15 cellular contexts compared by ENCODE assay signal in genomic region chr10:12191715-12192114, GRCh38. TPM values are rescaled to one million over a fixed set of nuclear protein-coding genes. Genes with fewer than 3 reads are reported as not detected.
DNase-seq lines count a peak whose midpoint lies in the region; ATAC-seq and TF ChIP-seq lines count a peak whose summit lies in the region.
"Had no signal": no experiment of that assay in that cellular context is flagged by ENCODE, and none has a peak within 500 bp of the region (broad histone marks: within the 10 kb centered on the region; RNA-seq: fewer than 3 reads in every experiment).

No MANE protein-coding gene starts in this region.

- TF ChIP-seq CTCF in H9 (conservative IDR thresholded peaks at IDR 0.05) (no peak), right lobe of liver (IDR thresholded peaks at IDR 0.05) (no peak)

- H3K4me3 ChIP-seq in BLaER1 (no peak overlapping the region), adipocyte (ENCODE audit: low read length) (peak overlapping the region; percentile 48), right lobe of liver (peak overlapping the region in 2 of 3 donors; percentile 2 to 74)
- H3K4me3 ChIP-seq: ascending aorta, heart left ventricle had no signal

- H4K91ac ChIP-seq in H9 (ENCODE audit: insufficient read length, low read depth, low read length): no peak overlapping the region

- no peak overlapping the region for H4K5ac ChIP-seq in H9 (ENCODE audit: insufficient read length, low read depth, low read length)

- H2BK5ac ChIP-seq in H9 (ENCODE audit: insufficient read length, low read length): no peak overlapping the region

- no CpG with 5 or more reads among the region's 3 CpGs for WGBS in H9 (ENCODE audit: extremely low coverage, insufficient read length, low lambda C conversion rate)
- 10% methylated on average over 3 of the region's 3 CpGs for WGBS in right lobe of liver (ENCODE audit: insufficient coverage, low coverage, low lambda C conversion rate, missing lambda C conversion rate)

- peak; percentile 29 to 54 (median 37) for ATAC-seq in right lobe of liver
- ATAC-seq: heart left ventricle; left cardiac atrium; naive thymus-derived CD4-positive, alpha-beta T cell had no signal

- H3K27ac Mint-ChIP-seq in H9: peak overlapping the region; percentile 14 to 73 (median 34); a peak in 4 of 7 replicates

- no peak overlapping the region for H4K8ac ChIP-seq in H9 (replicated peaks; ENCODE audit: insufficient read length, low read depth, low read length)

- H2BK20ac ChIP-seq in H9 (ENCODE audit: low read depth, low read length, poor library complexity, severe bottlenecking): no peak overlapping the region

- no peaks in the 10 kb centered on the region for H3K9me3 ChIP-seq in BLaER1
- no peaks in the 10 kb centered on the region for H3K9me3 ChIP-seq in H9 (ENCODE audit: control insufficient read depth, low read depth, low read length)
- no peaks in the 10 kb centered on the region for H3K9me3 ChIP-seq in adipocyte (ENCODE audit: control insufficient read depth, low read length)
- no peaks in the 10 kb centered on the region for H3K9me3 ChIP-seq in right lobe of liver
- H3K9me3 ChIP-seq: ascending aorta, heart left ventricle had no signal

- peaks cover 9 to 16% of the 10 kb centered on the region in 2 experiments for H3K4me1 Mint-ChIP-seq in H9

- peaks cover 29% of the 10 kb centered on the region for H3K36me3 ChIP-seq in BLaER1
- H3K36me3 ChIP-seq in adipocyte (ENCODE audit: control insufficient read depth, insufficient read depth, low read length, severe bottlenecking): peaks cover 10% of the 10 kb centered on the region
- H3K36me3 ChIP-seq in right lobe of liver: no peaks in the 10 kb centered on the region

- intact Hi-C loops in right lobe of liver (cut with DNase I): no loop called here

- no peak overlapping the region for H3T11ph ChIP-seq in H9 (ENCODE audit: low read length)

- H2BK15ac ChIP-seq in H9 (ENCODE audit: low read depth, low read length): no peak overlapping the region

- H2AFZ ChIP-seq in H9 (ENCODE audit: low read length): no peak overlapping the region

- peaks cover 26% of the 10 kb centered on the region for H4K20me1 ChIP-seq in BLaER1
- H4K20me1 ChIP-seq in H9 (ENCODE audit: control insufficient read depth, insufficient read depth, insufficient read length): no peaks in the 10 kb centered on the region

- H3K23me2 ChIP-seq in H9 (ENCODE audit: insufficient read length, low read depth, low read length, poor library complexity, severe bottlenecking): peaks cover 4% of the 10 kb centered on the region

- H3K9ac ChIP-seq in BLaER1 (0 out of 2 replicates have a peak overlapping the region, but pooled peaks have one; percentile 19), H9 (ENCODE audit: extremely low read depth, insufficient read length, low read length) (no peak overlapping the region), adipocyte (ENCODE audit: low read length) (peak overlapping the region; percentile 27)

- no peak overlapping the region for H2BK120ac ChIP-seq in H9 (ENCODE audit: low read depth, low read length, poor library complexity, severe bottlenecking)

- no peak overlapping the region for H2AK5ac ChIP-seq in H9 (ENCODE audit: insufficient read length, low read length)

- POLR2A ChIA-PET in HEK293T (lab: Yijun Ruan, JAX): no interaction called here

- H3K56ac ChIP-seq in H9 (ENCODE audit: insufficient read length, low read depth, low read length): no peak overlapping the region

- H3K79me2 ChIP-seq in H9 (ENCODE audit: insufficient read depth, low read length): peaks cover 21% of the 10 kb centered on the region; the same call in 1 of the 2 replicates

- CTCF ChIA-PET in HEK293T (lab: Yijun Ruan, JAX): no interaction called here

- DNase-seq in H9 (no peak), adipocyte (ENCODE audit: low read depth) (no peak), right lobe of liver (peak in 2 of 3 donors; percentile 34 to 79), HEK293T (ENCODE audit: extremely low spot score) (no peak)
- no peak for DNase-seq in stimulated activated CD8-positive, alpha-beta memory T cell treated with anti-CD3 and anti-CD28 coated beads, Interleukin-4, amount 100 ng/mL, for 48 hours
- no peak for DNase-seq in activated effector memory CD4-positive, alpha-beta T cell treated with anti-CD3 and anti-CD28 coated beads, Interleukin-2, amount 50 U/mL, for 16 hours
- DNase-seq: H7; heart left ventricle; left cardiac atrium; naive thymus-derived CD4-positive, alpha-beta T cell; NCI-H1092 treated with DMSO at 0.1 percent for 48 hours; NCI-H510A; substantia nigra had no signal

- no peak for TF ChIP-seq POLR2A in right lobe of liver (IDR thresholded peaks at IDR 0.05)

- H3K4me2 ChIP-seq in BLaER1: peak overlapping the region; percentile 42
- no peak overlapping the region for H3K4me2 ChIP-seq in H9 (ENCODE audit: insufficient read depth, insufficient read length, low read length)

- no peak overlapping the region for H3K27ac ChIP-seq in BLaER1
- no peak overlapping the region for H3K27ac ChIP-seq in H9 (ENCODE audit: insufficient read length, low read depth, low read length)
- peak overlapping the region; percentile 45 to 91 (median 77) for H3K27ac ChIP-seq in right lobe of liver
- H3K27ac ChIP-seq: ascending aorta, heart left ventricle had no signal

- H3K23ac ChIP-seq in H9 (ENCODE audit: insufficient read length, low read depth, low read length): no peak overlapping the region

- H3K18ac ChIP-seq in H9 (ENCODE audit: insufficient read length, low read depth, low read length): no peak overlapping the region

- H3K27me3 ChIP-seq in BLaER1: no peaks in the 10 kb centered on the region
- H3K27me3 ChIP-seq in H9 (ENCODE audit: insufficient read depth, low read length): no peaks in the 10 kb centered on the region
- H3K27me3 ChIP-seq in adipocyte (replicated peaks; ENCODE audit: control insufficient read depth, insufficient read depth, low read length): no peaks in the 10 kb centered on the region
- no peaks in the 10 kb centered on the region for H3K27me3 ChIP-seq in right lobe of liver
- H3K27me3 ChIP-seq: ascending aorta, heart left ventricle had no signal

- H3K27me3 Mint-ChIP-seq in H9 (ENCODE audit: low read depth): no peaks in the 10 kb centered on the region
- H3K27me3 Mint-ChIP-seq: naive thymus-derived CD4-positive, alpha-beta T cell had no signal

- H3K9me3 Mint-ChIP-seq in H9: peaks cover 0 to 1% of the 10 kb centered on the region in 2 experiments; a peak in 2 of 5 replicates
- H3K9me3 Mint-ChIP-seq: naive thymus-derived CD4-positive, alpha-beta T cell had no signal

- H3K4ac ChIP-seq in H9 (ENCODE audit: low read depth, low read length): no peak overlapping the region

- H2BK12ac ChIP-seq in H9 (ENCODE audit: insufficient read length, low read depth, low read length): no peak overlapping the region

- peaks cover 40% of the 10 kb centered on the region for H3K4me1 ChIP-seq in BLaER1
- peaks cover 2% of the 10 kb centered on the region; the same call in 1 of the 2 replicates for H3K4me1 ChIP-seq in H9 (ENCODE audit: insufficient read depth, low read length)
- H3K4me1 ChIP-seq in adipocyte (ENCODE audit: control insufficient read depth, insufficient read depth, low read length): peaks cover 41% of the 10 kb centered on the region
- H3K4me1 ChIP-seq in right lobe of liver: peaks cover 0 to 34% (median 11%) of the 10 kb centered on the region in 4 donors

- H3K36me3 Mint-ChIP-seq in H9 (ENCODE audit: insufficient read depth in 1 of 3, low read depth in 3 of 3): peaks cover 8 to 22% (median 18%) of the 10 kb centered on the region in 3 experiments; a peak in 6 of 7 replicates

- no peak overlapping the region for H3K4me3 Mint-ChIP-seq in H9

- H3K14ac ChIP-seq in H9 (ENCODE audit: insufficient read depth, low read length): no peak overlapping the region

- H3K79me1 ChIP-seq in H9 (ENCODE audit: insufficient read depth, low read depth, low read length, poor library complexity, severe bottlenecking): peaks cover 21% of the 10 kb centered on the region

TF ChIP-seq in HEK293T, 16 proteins besides CTCF, POLR2A, EP300 and RAD21:
- TF ChIP-seq SP1 (IDR thresholded peaks at IDR 0.05) (no peak), NFRKB (IDR thresholded peaks at IDR 0.05) (no peak), LEF1 (IDR thresholded peaks at IDR 0.05; ENCODE audit: borderline replicate concordance) (no peak), FOXA1 (IDR thresholded peaks at IDR 0.05) (no peak), ELF4 (IDR thresholded peaks at IDR 0.05) (no peak), BHLHE40 (IDR thresholded peaks at IDR 0.05; ENCODE audit: borderline replicate concordance) (no peak), ZNF384 (IDR thresholded peaks at IDR 0.05) (no peak), CTBP1 (IDR thresholded peaks at IDR 0.05; ENCODE audit: borderline replicate concordance) (no peak), L3MBTL2 (conservative IDR thresholded peaks at IDR 0.05) (no peak), FOXM1 (IDR thresholded peaks at IDR 0.05; ENCODE audit: borderline replicate concordance) (no peak), HDGF (IDR thresholded peaks at IDR 0.05; ENCODE audit: borderline replicate concordance) (no peak), SUZ12 (IDR thresholded peaks at IDR 0.05) (no peak), ARNT (IDR thresholded peaks at IDR 0.05) (no peak), TARDBP (IDR thresholded peaks at IDR 0.05) (no peak), FOXK2 (IDR thresholded peaks at IDR 0.05) (no peak)
- TF ChIP-seq, protein P1, sequence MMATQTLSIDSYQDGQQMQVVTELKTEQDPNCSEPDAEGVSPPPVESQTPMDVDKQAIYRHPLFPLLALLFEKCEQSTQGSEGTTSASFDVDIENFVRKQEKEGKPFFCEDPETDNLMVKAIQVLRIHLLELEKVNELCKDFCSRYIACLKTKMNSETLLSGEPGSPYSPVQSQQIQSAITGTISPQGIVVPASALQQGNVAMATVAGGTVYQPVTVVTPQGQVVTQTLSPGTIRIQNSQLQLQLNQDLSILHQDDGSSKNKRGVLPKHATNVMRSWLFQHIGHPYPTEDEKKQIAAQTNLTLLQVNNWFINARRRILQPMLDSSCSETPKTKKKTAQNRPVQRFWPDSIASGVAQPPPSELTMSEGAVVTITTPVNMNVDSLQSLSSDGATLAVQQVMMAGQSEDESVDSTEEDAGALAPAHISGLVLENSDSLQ (IDR thresholded peaks at IDR 0.05): no peak

RNA-seq across cellular contexts. Expression of gene NUDT5, which starts 4.0 kb away (rescaled TPM):
- 109 and 117 TPM in 2 replicates for total RNA-seq in H9 (2021)
- total RNA-seq in right lobe of liver: 10 to 100 TPM; 48.6 to 64.3 (median 55.8) TPM

RNA-seq across cellular contexts. Expression of gene CDC123, which starts 4.3 kb away (rescaled TPM):
- total RNA-seq in H9 (2021) (154 and 159 TPM in 2 replicates), right lobe of liver (10 to 100 TPM; 29.5 to 46.3 (median 33.0) TPM)

Comparison
In these comparisons a context has a peak if more than half of its experiments do, and no peak if none do; other contexts are left out.
1. H3K27ac ChIP-seq: peak in right lobe of liver (3 of 3); none in BLaER1 (single experiment) and H9 (single experiment).
2. DNase-seq: peak in right lobe of liver (2 of 3); none in H9 (single experiment), adipocyte (single experiment), stimulated activated CD8-positive, alpha-beta memory T cell treated with anti-CD3 and anti-CD28 coated beads, Interleukin-4, amount 100 ng/mL, for 48 hours (single experiment), activated effector memory CD4-positive, alpha-beta T cell treated with anti-CD3 and anti-CD28 coated beads, Interleukin-2, amount 50 U/mL, for 16 hours (single experiment) and HEK293T (single experiment).